1 cellular context compared by ENCODE assay signal in genomic region chr2:69948032-69948962, GRCh38.
A peak's percentile ranks its signal among the peaks of the same experiment; 100 is the strongest.
TF ChIP-seq lines count a peak whose summit lies in the region.

No MANE protein-coding gene starts in this region.

TF ChIP-seq in HepG2, 621 proteins besides CTCF, POLR2A, EP300 and RAD21 (continued from another document and continues in another):
- peak; percentile 79; the same call in 1 of the 2 replicates for TF ChIP-seq ATF3 (CRISPR knock-in tag; IDR thresholded peaks at IDR 0.05)
- TF ChIP-seq ZNF792 (CRISPR knock-in tag; IDR thresholded peaks at IDR 0.05) = no peak
- TF ChIP-seq RXRB (CRISPR knock-in tag; IDR thresholded peaks at IDR 0.05; ENCODE audit: borderline replicate concordance) = no peak
- no peak for TF ChIP-seq EZH2 (conservative IDR thresholded peaks at IDR 0.05; ENCODE audit: low read depth, low read length)
- TF ChIP-seq ZNF770 (CRISPR knock-in tag; IDR thresholded peaks at IDR 0.05) = peak; percentile 99
- TF ChIP-seq TCF7 (IDR thresholded peaks at IDR 0.05; ENCODE audit: low read depth) = no peak
- no peak for TF ChIP-seq ZBTB40 (IDR thresholded peaks at IDR 0.05)
- TF ChIP-seq ZBTB40 (CRISPR knock-in tag; IDR thresholded peaks at IDR 0.05) = no peak
- 0 out of 2 replicates have a peak, but pooled peaks have one; percentile 32 for TF ChIP-seq MXD1 (CRISPR knock-in tag; IDR thresholded peaks at IDR 0.05)
- peak; percentile 83 for TF ChIP-seq ZNF709 (CRISPR knock-in tag; IDR thresholded peaks at IDR 0.05)
- TF ChIP-seq THAP11 (CRISPR knock-in tag; IDR thresholded peaks at IDR 0.05) = no peak
- no peak; the same call in 1 of the 2 replicates for TF ChIP-seq PAX8 (CRISPR knock-in tag; IDR thresholded peaks at IDR 0.05; ENCODE audit: borderline replicate concordance)
- no peak for TF ChIP-seq ZNF484 (CRISPR knock-in tag; IDR thresholded peaks at IDR 0.05; ENCODE audit: borderline replicate concordance, low read depth)
- no peak for TF ChIP-seq MEF2D (CRISPR knock-in tag; IDR thresholded peaks at IDR 0.05)
- peak; percentile 48; the same call in 1 of the 2 replicates for TF ChIP-seq SP4 (CRISPR knock-in tag; IDR thresholded peaks at IDR 0.05)
- 0 out of 2 replicates have a peak, but pooled peaks have one; percentile 52 for TF ChIP-seq SNAI1 (CRISPR knock-in tag; IDR thresholded peaks at IDR 0.05; ENCODE audit: borderline replicate concordance)
- TF ChIP-seq ZNF17 (CRISPR knock-in tag; IDR thresholded peaks at IDR 0.05) = no peak
- no peak for TF ChIP-seq ZBTB7A (CRISPR knock-in tag; IDR thresholded peaks at IDR 0.05)
- TF ChIP-seq BHLHE40 (IDR thresholded peaks at IDR 0.05; ENCODE audit: low read length) = no peak
- TF ChIP-seq HOXA3 (CRISPR knock-in tag; IDR thresholded peaks at IDR 0.05) = no peak; the same call in 1 of the 2 replicates
- no peak for TF ChIP-seq DMAP1 (CRISPR knock-in tag; IDR thresholded peaks at IDR 0.05)
- TF ChIP-seq ZNF512B (CRISPR knock-in tag; IDR thresholded peaks at IDR 0.05; ENCODE audit: borderline replicate concordance) = no peak; the same call in 1 of the 2 replicates
- no peak for TF ChIP-seq RERE (CRISPR knock-in tag; IDR thresholded peaks at IDR 0.05; ENCODE audit: low read depth)
- no peak for TF ChIP-seq ZZZ3 (CRISPR knock-in tag; IDR thresholded peaks at IDR 0.05; ENCODE audit: borderline replicate concordance)
- 0 out of 2 replicates have a peak, but pooled peaks have one; percentile 10 for TF ChIP-seq THAP9 (CRISPR knock-in tag; IDR thresholded peaks at IDR 0.05; ENCODE audit: borderline replicate concordance)
- no peak for TF ChIP-seq ZNF317 (CRISPR knock-in tag; IDR thresholded peaks at IDR 0.05)
- no peak for TF ChIP-seq TAF1 (CRISPR knock-in tag; IDR thresholded peaks at IDR 0.05)
- no peak for TF ChIP-seq ZBTB3 (CRISPR knock-in tag; IDR thresholded peaks at IDR 0.05; ENCODE audit: borderline replicate concordance, low read depth)
- no peak for TF ChIP-seq ZNF644 (CRISPR knock-in tag; IDR thresholded peaks at IDR 0.05; ENCODE audit: low read depth)
- TF ChIP-seq SP1 (IDR thresholded peaks at IDR 0.05) = no peak
- TF ChIP-seq SP1 (CRISPR knock-in tag; IDR thresholded peaks at IDR 0.05) = no peak
- TF ChIP-seq ZSCAN9 (CRISPR knock-in tag; IDR thresholded peaks at IDR 0.05; ENCODE audit: borderline replicate concordance) = no peak
- TF ChIP-seq POLR2AphosphoS2 (IDR thresholded peaks at IDR 0.05; ENCODE audit: low read depth, low read length) = no peak
